In the genomic region with DNA sequence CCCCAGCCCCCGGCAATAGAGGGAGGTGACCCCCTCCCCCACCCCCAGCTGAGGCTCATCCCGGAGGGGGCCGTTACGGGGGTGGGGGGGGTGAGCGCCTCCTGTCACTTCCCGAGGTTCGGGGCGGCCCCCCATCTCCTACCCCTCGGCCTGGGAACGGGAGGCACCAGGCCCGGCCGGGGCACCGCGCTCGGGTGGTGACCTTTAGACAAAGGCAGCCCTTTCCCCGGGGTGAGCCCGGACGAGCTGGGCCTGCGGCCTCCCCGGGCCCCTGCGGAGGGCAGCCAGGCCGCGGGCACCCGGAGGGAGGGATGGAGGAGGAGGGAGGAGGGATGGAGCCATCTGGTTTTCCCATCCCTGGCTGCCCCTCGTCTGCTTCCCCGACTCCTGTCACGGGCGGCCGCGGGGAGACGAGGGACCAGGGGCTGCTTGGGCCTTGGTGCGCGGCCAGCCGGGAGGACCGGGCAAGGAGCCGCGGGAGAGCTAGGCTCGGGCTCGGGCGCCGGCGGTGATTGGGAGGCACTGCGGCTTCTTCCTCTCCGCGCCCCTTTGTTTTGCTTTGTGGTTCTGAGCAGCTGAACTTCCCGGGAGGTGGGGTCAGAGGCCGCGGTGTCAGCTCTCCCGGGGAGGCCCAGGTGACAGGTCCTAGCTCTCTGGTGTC, we compare ENCODE assay signal across 8 cellular contexts. TPM values are rescaled to one million over a fixed set of nuclear protein-coding genes. Genes with fewer than 3 reads are reported as not detected.
DNase-seq lines count a peak whose midpoint lies in the region; ATAC-seq and TF ChIP-seq lines count a peak whose summit lies in the region.

No MANE protein-coding gene starts in this region.

- intact Hi-C loops in thyroid gland (cut with DNase I): loop anchor here (5.0 kb wide), 1 partner anchor 103 kb away; no protein-coding TSS in a partner anchor

- H3F3A ChIP-seq in neural cell (ENCODE audit: insufficient read depth, low read length, poor library complexity, severe bottlenecking): no peaks in the 10 kb centered on the region

- H4K20me1 ChIP-seq in neural cell (ENCODE audit: insufficient read depth): no peaks in the 10 kb centered on the region

- H3K9me3 ChIP-seq in neural cell (ENCODE audit: low read length) (no peaks in the 10 kb centered on the region), thyroid gland (no peaks in the 10 kb centered on the region)

- peak overlapping the region; percentile 98 for H3K9ac ChIP-seq in neural cell (ENCODE audit: low read length)

- H3K79me2 ChIP-seq in neural cell (replicated peaks; ENCODE audit: insufficient read depth, low read length): peaks cover 55% of the 10 kb centered on the region

- H3K27ac ChIP-seq in neural cell (ENCODE audit: low read length) (peak overlapping the region; percentile 98), thyroid gland (peak overlapping the region; percentile 60 to 85 (median 83))

- no peaks in the 10 kb centered on the region for H3K9me2 ChIP-seq in neural cell (ENCODE audit: insufficient read depth, low read length)

- H3K4me2 ChIP-seq in neural cell (ENCODE audit: low read length): peak overlapping the region; percentile 95

- TF ChIP-seq POLR2A in GM19193 (IDR thresholded peaks at IDR 0.05; ENCODE audit: extremely low read depth, insufficient read depth, insufficient read length) (peak; percentile 27), thyroid gland (IDR thresholded peaks at IDR 0.05) (no peak)

- peak; percentile 10 for DNase-seq in NOMO-1 treated with dmso at 0.1 percent for 144 hours (lab: John Stamatoyannopoulos, UW; ENCODE audit: unreplicated experiment)
- peak; percentile 83 for DNase-seq in activated effector memory CD4-positive, alpha-beta T cell treated with anti-CD3 and anti-CD28 coated beads, Interleukin-2, amount 50 U/mL, for 16 hours
- DNase-seq in fibroblast of the aortic adventitia (ENCODE audit: low read depth): no peak
- DNase-seq in thyroid gland: peak; percentile 47 to 50
- DNase-seq in middle frontal gyrus (ENCODE audit: extremely low spot score, low spot score): no peak

- H3K27me3 ChIP-seq in neural cell (ENCODE audit: insufficient read depth, low read depth, low read length) (no peaks in the 10 kb centered on the region), thyroid gland (no peaks in the 10 kb centered on the region)

- 0% methylated on average over 8 to 29 of the region's 49 CpGs for WGBS in thyroid gland, 2 donors

- H3K4me3 ChIP-seq in fibroblast of the aortic adventitia (ENCODE audit: low read depth, low read length): peak overlapping the region; percentile 74
- H3K4me3 ChIP-seq in neural cell (ENCODE audit: low read length): peak overlapping the region; percentile 100
- H3K4me3 ChIP-seq in thyroid gland (replicated peaks in 1 of 3): peak overlapping the region; percentile 64 to 93 (median 78)

- no peaks in the 10 kb centered on the region for H3K36me3 ChIP-seq in neural cell (ENCODE audit: insufficient read depth, low read length)
- no peaks in the 10 kb centered on the region for H3K36me3 ChIP-seq in thyroid gland

- no peak for TF ChIP-seq RAD21 in neural cell (conservative IDR thresholded peaks at IDR 0.05)

- peak; percentile 8 for TF ChIP-seq CTCF in fibroblast of the aortic adventitia (IDR thresholded peaks at IDR 0.05; ENCODE audit: insufficient read depth, low read length)
- TF ChIP-seq CTCF in neural cell (IDR thresholded peaks at IDR 0.05; ENCODE audit: poor library complexity, severe bottlenecking): no peak
- no peak for TF ChIP-seq CTCF in thyroid gland (IDR thresholded peaks at IDR 0.05)

- peak overlapping the region; percentile 48 for H2AFZ ChIP-seq in neural cell (ENCODE audit: low read depth, low read length)

- no peak for TF ChIP-seq EP300 in neural cell (conservative IDR thresholded peaks at IDR 0.05; ENCODE audit: poor library complexity, severe bottlenecking)

- ATAC-seq in GM18870 (IDR thresholded peaks at IDR 0.05; ENCODE audit: unreplicated experiment): no peak

- H3K4me1 ChIP-seq in thyroid gland: peaks cover 15 to 28% of the 10 kb centered on the region in 2 donors

TF ChIP-seq in neural cell, 6 proteins besides CTCF, POLR2A, EP300 and RAD21:
- TF ChIP-seq POLR2AphosphoS5 (IDR thresholded peaks at IDR 0.05) (peak; percentile 37), EZH2 (IDR thresholded peaks at IDR 0.05; ENCODE audit: borderline replicate concordance, insufficient read depth, low read length, poor library complexity, severe bottlenecking) (no peak), SMC3 (conservative IDR thresholded peaks at IDR 0.05; ENCODE audit: poor library complexity) (no peak), MXI1 (conservative IDR thresholded peaks at IDR 0.05; ENCODE audit: poor library complexity, severe bottlenecking) (peak; percentile 1), TAF1 (IDR thresholded peaks at IDR 0.05; ENCODE audit: low read depth) (peak; percentile 75)
- TF ChIP-seq, protein P1, sequence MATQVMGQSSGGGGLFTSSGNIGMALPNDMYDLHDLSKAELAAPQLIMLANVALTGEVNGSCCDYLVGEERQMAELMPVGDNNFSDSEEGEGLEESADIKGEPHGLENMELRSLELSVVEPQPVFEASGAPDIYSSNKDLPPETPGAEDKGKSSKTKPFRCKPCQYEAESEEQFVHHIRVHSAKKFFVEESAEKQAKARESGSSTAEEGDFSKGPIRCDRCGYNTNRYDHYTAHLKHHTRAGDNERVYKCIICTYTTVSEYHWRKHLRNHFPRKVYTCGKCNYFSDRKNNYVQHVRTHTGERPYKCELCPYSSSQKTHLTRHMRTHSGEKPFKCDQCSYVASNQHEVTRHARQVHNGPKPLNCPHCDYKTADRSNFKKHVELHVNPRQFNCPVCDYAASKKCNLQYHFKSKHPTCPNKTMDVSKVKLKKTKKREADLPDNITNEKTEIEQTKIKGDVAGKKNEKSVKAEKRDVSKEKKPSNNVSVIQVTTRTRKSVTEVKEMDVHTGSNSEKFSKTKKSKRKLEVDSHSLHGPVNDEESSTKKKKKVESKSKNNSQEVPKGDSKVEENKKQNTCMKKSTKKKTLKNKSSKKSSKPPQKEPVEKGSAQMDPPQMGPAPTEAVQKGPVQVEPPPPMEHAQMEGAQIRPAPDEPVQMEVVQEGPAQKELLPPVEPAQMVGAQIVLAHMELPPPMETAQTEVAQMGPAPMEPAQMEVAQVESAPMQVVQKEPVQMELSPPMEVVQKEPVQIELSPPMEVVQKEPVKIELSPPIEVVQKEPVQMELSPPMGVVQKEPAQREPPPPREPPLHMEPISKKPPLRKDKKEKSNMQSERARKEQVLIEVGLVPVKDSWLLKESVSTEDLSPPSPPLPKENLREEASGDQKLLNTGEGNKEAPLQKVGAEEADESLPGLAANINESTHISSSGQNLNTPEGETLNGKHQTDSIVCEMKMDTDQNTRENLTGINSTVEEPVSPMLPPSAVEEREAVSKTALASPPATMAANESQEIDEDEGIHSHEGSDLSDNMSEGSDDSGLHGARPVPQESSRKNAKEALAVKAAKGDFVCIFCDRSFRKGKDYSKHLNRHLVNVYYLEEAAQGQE (IDR thresholded peaks at IDR 0.05; ENCODE audit: borderline replicate concordance): peak; percentile 60

RNA-seq across cellular contexts. Expression of a gene that starts 1.1 kb away (rescaled TPM):
- total RNA-seq in fibroblast of the aortic adventitia (ENCODE audit: low replicate concordance) (1.1 and 8.5 TPM in 2 replicates), thyroid gland (10 to 100 TPM in 3 of 4 donors, 1 to 10 TPM in 1; 5.8 to 15.2 (median 13.2) TPM)
- 0.11 and 3.4 TPM in 2 replicates for polyA plus RNA-seq in neural cell
- 17.0 and 20.4 TPM in 2 replicates for polyA minus RNA-seq in neural cell

RNA-seq across cellular contexts. Expression of a gene that starts 37.1 kb away (rescaled TPM):
- total RNA-seq in fibroblast of the aortic adventitia (ENCODE audit: low replicate concordance): 0.27 and 0.41 TPM in 2 replicates
- not detected in 2 replicates for polyA plus RNA-seq in neural cell
- polyA minus RNA-seq in neural cell: not detected in 2 replicates
- total RNA-seq in thyroid gland: 1 to 10 TPM in 1 of 4 donors, under 1 TPM in 2, not detected in 1; 0.40 to 1.1 (median 0.56) TPM

Comparison
In these comparisons a context has a peak if more than half of its experiments do, and no peak if none do; other contexts are left out.
1. DNase-seq: peak in NOMO-1 treated with dmso at 0.1 percent for 144 hours (single experiment), activated effector memory CD4-positive, alpha-beta T cell treated with anti-CD3 and anti-CD28 coated beads, Interleukin-2, amount 50 U/mL, for 16 hours (single experiment) and thyroid gland (2 of 2); none in fibroblast of the aortic adventitia (single experiment) and middle frontal gyrus (single experiment).
2. Peak in every context shown above with its lines, with median percentiles within 50 percentile points of each other: H3K4me3 ChIP-seq.